In the genomic region with DNA sequence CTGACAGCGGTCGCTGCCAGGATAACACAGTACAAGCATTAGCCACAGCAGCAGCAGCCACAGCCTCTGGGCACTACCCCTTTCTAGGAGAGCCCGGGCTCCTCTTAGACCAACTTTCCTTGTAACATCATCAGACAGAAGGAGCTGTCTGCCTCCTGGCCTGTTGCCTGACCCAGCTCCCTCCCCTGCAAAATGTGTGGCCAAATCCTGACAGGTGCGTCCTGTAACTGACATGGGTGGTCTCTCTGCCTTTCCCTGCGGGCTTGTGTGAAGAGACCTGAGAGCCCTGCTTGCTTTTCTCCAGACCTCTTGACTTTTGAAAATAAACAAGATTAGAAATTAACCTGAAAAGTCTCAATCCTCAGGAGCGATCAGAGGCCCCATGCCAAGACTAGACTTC, we compare ENCODE assay signal across 39 cellular contexts.
"Had no signal": no experiment of that assay in that cellular context is flagged by ENCODE, and none has a peak within 500 bp of the region (broad histone marks: within the 10 kb centered on the region; RNA-seq: fewer than 3 reads in every experiment).

No MANE protein-coding gene starts in this region.

- H3K4me3 ChIP-seq: adrenal gland, ascending aorta, body of pancreas, breast epithelium, cardiac muscle cell had no signal

- DNase-seq: activated effector memory CD4-positive, alpha-beta T cell treated with anti-CD3 and anti-CD28 coated beads, Interleukin-2, amount 50 U/mL, for 16 hours; activated effector memory CD4-positive, alpha-beta T cell treated with Interleukin-2 at 50 U/mL for 16 hours; activated gamma-delta T cell; activated gamma-delta T cell treated with Interleukin-2 at 50 U/mL for 16 hours; activated naive CD4-positive, alpha-beta T cell; activated naive CD4-positive, alpha-beta T cell treated with anti-CD3 and anti-CD28 coated beads for 36 hours; activated naive CD4-positive, alpha-beta T cell treated with anti-CD3 and anti-CD28 coated beads, Interleukin-2, amount 10 ng/mL, durations not matched to agents 7 days and 5 days; activated naive CD4-positive, alpha-beta T cell treated with anti-CD3 and anti-CD28 coated beads, Interleukin-2, amount 50 U/mL, for 16 hours; activated naive CD4-positive, alpha-beta T cell treated with Interleukin-2 at 50 U/mL for 16 hours; activated naive CD8-positive, alpha-beta T cell treated with anti-CD3 and anti-CD28 coated beads for 36 hours; activated naive CD8-positive, alpha-beta T cell treated with anti-CD3 and anti-CD28 coated beads, Interleukin-2, amount 10 ng/mL, durations not matched to agents 7 days and 5 days; activated naive CD8-positive, alpha-beta T cell treated with anti-CD3 and anti-CD28 coated beads, Interleukin-2, amount 50 U/mL, for 24 hours; activated T-cell treated with anti-CD3 and anti-CD28 coated beads for 4 hours; activated T-cell treated with anti-CD3 and anti-CD28 coated beads, Interleukin-2, amount 50 U/mL, for 1 hour; activated T-cell treated with anti-CD3 and anti-CD28 coated beads, Interleukin-2, amount 50 U/mL, for 24 hours; activated T-cell treated with anti-CD3 and anti-CD28 coated beads, Interleukin-2, amount 50 U/mL, for 4 hours; activated T-cell treated with anti-CD3 and anti-CD28 coated beads, Interleukin-2, amount 50 U/mL, for 48 hours; activated T-cell treated with anti-CD3 and anti-CD28 coated beads, Interleukin-2, amount 50 U/mL, for 72 hours; adrenal gland; amniotic stem cell; amygdala; anterior cingulate cortex; aorta; body of pancreas; brain microvascular endothelial cell; caudate nucleus; central memory CD4-positive, alpha-beta T cell; cerebellar nuclear complex had no signal

- H3K4me1 ChIP-seq: adrenal gland, ascending aorta, body of pancreas, breast epithelium had no signal

- ATAC-seq: activated naive CD4-positive, alpha-beta T cell treated with anti-CD3 and anti-CD28 coated beads, Interleukin-2, amount 50 U/mL, for 72 hours; activated naive CD8-positive, alpha-beta T cell treated with anti-CD3 and anti-CD28 coated beads, Interleukin-2, amount 50 U/mL, for 24 hours; activated T-cell treated with anti-CD3 and anti-CD28 coated beads, Interleukin-2, amount 50 U/mL, for 4 hours; activated T-cell treated with anti-CD3 and anti-CD28 coated beads, Interleukin-2, amount 50 U/mL, for 72 hours; activated T-helper 17 cell treated with anti-CD3 and anti-CD28 coated beads, Interleukin-2, amount 50 U/mL, for 72 hours; body of pancreas had no signal

- H3K36me3 Mint-ChIP-seq: activated naive CD4-positive, alpha-beta T cell treated with anti-CD3 and anti-CD28 coated beads, Interleukin-2, amount 10 ng/mL, durations not matched to agents 7 days and 5 days; activated naive CD4-positive, alpha-beta T cell treated with anti-CD3 and anti-CD28 coated beads, Interleukin-2, amount 50 U/mL, for 24 hours; activated naive CD8-positive, alpha-beta T cell; activated naive CD8-positive, alpha-beta T cell treated with anti-CD3 and anti-CD28 coated beads for 36 hours; activated naive CD8-positive, alpha-beta T cell treated with anti-CD3 and anti-CD28 coated beads, Interleukin-2, amount 10 ng/mL, durations not matched to agents 7 days and 5 days; brain had no signal

- H3K36me3 ChIP-seq: adrenal gland, ascending aorta, brain microvascular endothelial cell, breast epithelium, cardiac muscle cell had no signal

- H3K27ac ChIP-seq: adrenal gland, ascending aorta, body of pancreas, brain microvascular endothelial cell, breast epithelium, cardiac muscle cell had no signal

- H3K27me3 ChIP-seq: adrenal gland, ascending aorta, body of pancreas, brain microvascular endothelial cell, breast epithelium, cardiac muscle cell had no signal

- H3K27ac Mint-ChIP-seq: activated naive CD4-positive, alpha-beta T cell treated with anti-CD3 and anti-CD28 coated beads for 36 hours; activated naive CD4-positive, alpha-beta T cell treated with anti-CD3 and anti-CD28 coated beads, Interleukin-2, amount 10 ng/mL, durations not matched to agents 7 days and 5 days; activated naive CD4-positive, alpha-beta T cell treated with anti-CD3 and anti-CD28 coated beads, Interleukin-2, amount 50 U/mL, for 24 hours; activated naive CD4-positive, alpha-beta T cell treated with anti-CD3 and anti-CD28 coated beads, Interleukin-2, amount 50 U/mL, for 72 hours; activated naive CD8-positive, alpha-beta T cell; activated naive CD8-positive, alpha-beta T cell treated with anti-CD3 and anti-CD28 coated beads for 36 hours; activated naive CD8-positive, alpha-beta T cell treated with anti-CD3 and anti-CD28 coated beads, Interleukin-2, amount 10 ng/mL, durations not matched to agents 7 days and 5 days; activated naive CD8-positive, alpha-beta T cell treated with anti-CD3 and anti-CD28 coated beads, Interleukin-2, amount 50 U/mL, for 24 hours; activated T-cell treated with anti-CD3 and anti-CD28 coated beads, Interleukin-2, amount 50 U/mL, for 24 hours; activated T-cell treated with anti-CD3 and anti-CD28 coated beads, Interleukin-2, amount 50 U/mL, for 72 hours; activated T-helper 1 cell treated with anti-CD3 and anti-CD28 coated beads, Interleukin-12 subunit alpha, Interleukin-12 subunit beta, Interleukin-2, Interleukin-4 antibody, amounts not matched to agents 30 ng/mL and 10 ng/mL and 1 ng/mL, durations not matched to agents 14 hours and 24 hours and 36 hours; activated T-helper 17 cell treated with anti-CD3 and anti-CD28 coated beads, Interleukin-2, amount 50 U/mL, for 72 hours; activated T-helper 2 cell treated with anti-CD3 and anti-CD28 coated beads, Interferon-gamma antibody, Interleukin-2, Interleukin-4, amounts not matched to agents 10 μg/mL and 5 μg/mL and 100 μg/mL, durations not matched to agents 14 hours and 24 hours and 36 hours; brain had no signal

- H3K4me3 Mint-ChIP-seq: activated naive CD4-positive, alpha-beta T cell treated with anti-CD3 and anti-CD28 coated beads for 36 hours; activated naive CD4-positive, alpha-beta T cell treated with anti-CD3 and anti-CD28 coated beads, Interleukin-2, amount 10 ng/mL, durations not matched to agents 7 days and 5 days; activated naive CD4-positive, alpha-beta T cell treated with anti-CD3 and anti-CD28 coated beads, Interleukin-2, amount 50 U/mL, for 24 hours; activated naive CD8-positive, alpha-beta T cell; activated naive CD8-positive, alpha-beta T cell treated with anti-CD3 and anti-CD28 coated beads for 36 hours; activated naive CD8-positive, alpha-beta T cell treated with anti-CD3 and anti-CD28 coated beads, Interleukin-2, amount 10 ng/mL, durations not matched to agents 7 days and 5 days; activated naive CD8-positive, alpha-beta T cell treated with anti-CD3 and anti-CD28 coated beads, Interleukin-2, amount 50 U/mL, for 24 hours; activated T-cell treated with anti-CD3 and anti-CD28 coated beads, Interleukin-2, amount 50 U/mL, for 24 hours; activated T-cell treated with anti-CD3 and anti-CD28 coated beads, Interleukin-2, amount 50 U/mL, for 4 hours; activated T-cell treated with anti-CD3 and anti-CD28 coated beads, Interleukin-2, amount 50 U/mL, for 72 hours; activated T-helper 1 cell treated with anti-CD3 and anti-CD28 coated beads, Interleukin-12 subunit alpha, Interleukin-12 subunit beta, Interleukin-2, Interleukin-4 antibody, amounts not matched to agents 30 ng/mL and 10 ng/mL and 1 ng/mL, durations not matched to agents 14 hours and 24 hours and 36 hours; activated T-helper 17 cell treated with anti-CD3 and anti-CD28 coated beads, Interleukin-2, amount 50 U/mL, for 72 hours; brain; central memory CD8-positive, alpha-beta T cell had no signal

- H3K4me1 Mint-ChIP-seq: activated naive CD4-positive, alpha-beta T cell treated with anti-CD3 and anti-CD28 coated beads, Interleukin-2, amount 10 ng/mL, durations not matched to agents 7 days and 5 days; activated naive CD4-positive, alpha-beta T cell treated with anti-CD3 and anti-CD28 coated beads, Interleukin-2, amount 50 U/mL, for 24 hours; activated naive CD8-positive, alpha-beta T cell treated with anti-CD3 and anti-CD28 coated beads for 36 hours; activated naive CD8-positive, alpha-beta T cell treated with anti-CD3 and anti-CD28 coated beads, Interleukin-2, amount 10 ng/mL, durations not matched to agents 7 days and 5 days; activated naive CD8-positive, alpha-beta T cell treated with anti-CD3 and anti-CD28 coated beads, Interleukin-2, amount 50 U/mL, for 24 hours; activated T-helper 17 cell treated with anti-CD3 and anti-CD28 coated beads, Interleukin-2, amount 50 U/mL, for 72 hours; brain; central memory CD8-positive, alpha-beta T cell had no signal

- H3K27me3 Mint-ChIP-seq: activated naive CD4-positive, alpha-beta T cell treated with anti-CD3 and anti-CD28 coated beads, Interleukin-2, amount 10 ng/mL, durations not matched to agents 7 days and 5 days; activated naive CD4-positive, alpha-beta T cell treated with anti-CD3 and anti-CD28 coated beads, Interleukin-2, amount 50 U/mL, for 24 hours; activated naive CD8-positive, alpha-beta T cell; activated naive CD8-positive, alpha-beta T cell treated with anti-CD3 and anti-CD28 coated beads for 36 hours; activated naive CD8-positive, alpha-beta T cell treated with anti-CD3 and anti-CD28 coated beads, Interleukin-2, amount 10 ng/mL, durations not matched to agents 7 days and 5 days; activated naive CD8-positive, alpha-beta T cell treated with anti-CD3 and anti-CD28 coated beads, Interleukin-2, amount 50 U/mL, for 24 hours; activated T-cell treated with anti-CD3 and anti-CD28 coated beads, Interleukin-2, amount 50 U/mL, for 24 hours; activated T-helper 17 cell treated with anti-CD3 and anti-CD28 coated beads, Interleukin-2, amount 50 U/mL, for 72 hours; central memory CD8-positive, alpha-beta T cell had no signal

- H3K9me3 ChIP-seq: adrenal gland, ascending aorta, body of pancreas had no signal
